ENCODE assay signal across 24 cellular contexts in genomic region chr16:20624882-20625807, GRCh38. TPM values are rescaled to one million over a fixed set of nuclear protein-coding genes. Genes with fewer than 3 reads are reported as not detected.
"Had no signal": no experiment of that assay in that cellular context is flagged by ENCODE, and none has a peak within 500 bp of the region (broad histone marks: within the 10 kb centered on the region; RNA-seq: fewer than 3 reads in every experiment).

No MANE protein-coding gene starts in this region.

- H3K4me3 ChIP-seq: body of pancreas, heart left ventricle, spleen, tibial nerve had no signal

- H3K27ac ChIP-seq: body of pancreas, heart left ventricle, spleen, tibial nerve had no signal

- H3K4me1 ChIP-seq: body of pancreas, tibial nerve had no signal

- H3K36me3 ChIP-seq: heart left ventricle, spleen, tibial nerve had no signal

- H3K9me3 ChIP-seq: body of pancreas, heart left ventricle, spleen, tibial nerve had no signal

- H3K27me3 ChIP-seq: body of pancreas, heart left ventricle, tibial nerve had no signal

- ATAC-seq: activated CD8-positive, alpha-beta memory T cell treated with anti-CD3 and anti-CD28 coated beads, Interleukin-2, amount 10 ng/mL, durations not matched to agents 7 days and 5 days; body of pancreas; heart left ventricle; left lobe of liver; sciatic nerve; stimulated activated naive B cell treated with anti-CD40 and anti-IgM and Interleukin-4, amounts not matched to agents 10 μg/mL and 1 μg/mL and 100 μg/mL, for 72 hours had no signal

- DNase-seq: activated CD4-positive, alpha-beta T cell treated with anti-CD3 and anti-CD28 coated beads for 1 hour; activated CD4-positive, alpha-beta T cell treated with anti-CD3 and anti-CD28 coated beads, Interleukin-2, amount 50 U/mL, for 48 hours; activated CD8-positive, alpha-beta memory T cell treated with anti-CD3 and anti-CD28 coated beads, Interleukin-2, amount 10 ng/mL, durations not matched to agents 7 days and 5 days; activated effector memory CD4-positive, alpha-beta T cell treated with Interleukin-2 at 50 U/mL for 16 hours; activated T-cell treated with anti-CD3 and anti-CD28 coated beads, Interleukin-2, amount 50 U/mL, for 24 hours; body of pancreas; central memory CD4-positive, alpha-beta T cell; cortex of kidney; effector CD8-positive, alpha-beta T cell; heart left ventricle; islet precursor cell; nephron progenitor cell; spleen; stimulated activated CD4-positive, alpha-beta T cell treated with anti-CD3 and anti-CD28 coated beads, Interleukin-2, amount 100 ng/mL, for 24 hours; stimulated activated naive B cell treated with anti-CD40 and anti-IgM and Interleukin-4, amounts not matched to agents 10 μg/mL and 1 μg/mL and 100 μg/mL, for 72 hours had no signal

RNA-seq across cellular contexts. Expression of gene ACSM2B, which starts 49.0 kb away (rescaled TPM):
- total RNA-seq: fibroblast of lung, frontal cortex, mesenteric fat pad, osteoblast, pulmonary artery endothelial cell, sciatic nerve, spleen, subcutaneous adipose tissue had no signal
